ENCODE assay signal across 13 cellular contexts in genomic region chr7:26950854-26951253, GRCh38.
DNase-seq lines count a peak whose midpoint lies in the region; TF ChIP-seq lines count a peak whose summit lies in the region.
"Had no signal": no experiment of that assay in that cellular context is flagged by ENCODE, and none has a peak within 500 bp of the region (broad histone marks: within the 10 kb centered on the region; RNA-seq: fewer than 3 reads in every experiment).

No MANE protein-coding gene starts in this region.

- peak overlapping the region in 2 of 3 experiments; percentile 25 to 44; a peak in 2 of 7 replicates for H3K27ac Mint-ChIP-seq in H9
- peak overlapping the region; percentile 21 for H3K27ac Mint-ChIP-seq in mesothelial cell of epicardium
- no peak overlapping the region for H3K27ac Mint-ChIP-seq in endodermal cell
- H3K27ac Mint-ChIP-seq: CD4-positive, CD25-positive, alpha-beta regulatory T cell had no signal

- TF ChIP-seq CTCF in H9 (conservative IDR thresholded peaks at IDR 0.05) (no peak), mesothelial cell of epicardium (IDR thresholded peaks at IDR 0.05; ENCODE audit: unreplicated experiment) (no peak), endodermal cell (conservative IDR thresholded peaks at IDR 0.05) (no peak)

- no peaks in the 10 kb centered on the region for H3K23me2 ChIP-seq in H9 (ENCODE audit: insufficient read length, low read depth, low read length, poor library complexity, severe bottlenecking)

- H3K14ac ChIP-seq in H9 (ENCODE audit: insufficient read depth, low read length): no peak overlapping the region

- no peak overlapping the region for H2BK20ac ChIP-seq in H9 (ENCODE audit: low read depth, low read length, poor library complexity, severe bottlenecking)

- H3K23ac ChIP-seq in H9 (ENCODE audit: insufficient read length, low read depth, low read length): no peak overlapping the region

- no peaks in the 10 kb centered on the region for H3K79me1 ChIP-seq in H9 (ENCODE audit: insufficient read depth, low read depth, low read length, poor library complexity, severe bottlenecking)

- DNase-seq in H9 (no peak), OCI-M1 (lab: John Stamatoyannopoulos, UW) (peak; percentile 15), mesothelial cell of epicardium (ENCODE audit: low spot score in 2 of 2, unreplicated experiment in 2 of 2) (no peak), endodermal cell (no peak), epidermal melanocyte (ENCODE audit: insufficient read length, low spot score) (no peak), NCI-H2029 (lab: John Stamatoyannopoulos, UW) (no peak)
- no peak for DNase-seq in activated CD8-positive, alpha-beta memory T cell treated with anti-CD3 and anti-CD28 coated beads, Interleukin-2, amount 50 U/mL, for 4 hours
- DNase-seq: CD4-positive, CD25-positive, alpha-beta regulatory T cell; DMS53; GF-D8; GOT3 had no signal

- H3K4me2 ChIP-seq in BLaER1: peak overlapping the region; percentile 59
- no peak overlapping the region for H3K4me2 ChIP-seq in H9 (ENCODE audit: insufficient read depth, insufficient read length, low read length)
- H3K4me2 ChIP-seq: KMS-11 had no signal

- H3K9me3 ChIP-seq in BLaER1: no peaks in the 10 kb centered on the region
- no peaks in the 10 kb centered on the region for H3K9me3 ChIP-seq in H9 (ENCODE audit: control insufficient read depth, low read depth, low read length)
- H3K9me3 ChIP-seq in endodermal cell (ENCODE audit: control insufficient read depth, low read length): no peaks in the 10 kb centered on the region

- no peak overlapping the region for H3T11ph ChIP-seq in H9 (ENCODE audit: low read length)

- no peak overlapping the region for H3K4me3 Mint-ChIP-seq in H9
- H3K4me3 Mint-ChIP-seq in mesothelial cell of epicardium: no peak overlapping the region
- H3K4me3 Mint-ChIP-seq in endodermal cell: no peak overlapping the region
- H3K4me3 Mint-ChIP-seq: CD4-positive, CD25-positive, alpha-beta regulatory T cell had no signal

- H3K4me1 ChIP-seq in BLaER1 (peaks cover 61% of the 10 kb centered on the region), H9 (ENCODE audit: insufficient read depth, low read length) (peaks cover 4% of the 10 kb centered on the region; the same call in 1 of the 2 replicates), endodermal cell (ENCODE audit: control insufficient read depth, insufficient read depth, low read length) (no peaks in the 10 kb centered on the region)

- no peak overlapping the region for H3K18ac ChIP-seq in H9 (ENCODE audit: insufficient read length, low read depth, low read length)

- H3K36me3 Mint-ChIP-seq in H9 (ENCODE audit: insufficient read depth in 1 of 3, low read depth in 3 of 3) (no peaks in the 10 kb centered on the region), mesothelial cell of epicardium (no peaks in the 10 kb centered on the region), endodermal cell (ENCODE audit: low read depth) (no peaks in the 10 kb centered on the region)
- H3K36me3 Mint-ChIP-seq: CD4-positive, CD25-positive, alpha-beta regulatory T cell had no signal

- no peak overlapping the region for H2BK12ac ChIP-seq in H9 (ENCODE audit: insufficient read length, low read depth, low read length)

- no peak overlapping the region for H4K5ac ChIP-seq in H9 (ENCODE audit: insufficient read length, low read depth, low read length)

- H3K4me3 ChIP-seq in BLaER1 (no peak overlapping the region), endodermal cell (ENCODE audit: low read length) (no peak overlapping the region)

- H3K9ac ChIP-seq in BLaER1: no peak overlapping the region
- no peak overlapping the region for H3K9ac ChIP-seq in H9 (ENCODE audit: extremely low read depth, insufficient read length, low read length)
- no peak overlapping the region for H3K9ac ChIP-seq in endodermal cell (ENCODE audit: extremely low read depth, low read length, poor library complexity, severe bottlenecking)
- H3K9ac ChIP-seq: KMS-11 had no signal

- no peaks in the 10 kb centered on the region for H3K79me2 ChIP-seq in H9 (ENCODE audit: insufficient read depth, low read length)

- H3K9me3 Mint-ChIP-seq in H9: no peaks in the 10 kb centered on the region
- H3K9me3 Mint-ChIP-seq in mesothelial cell of epicardium: no peaks in the 10 kb centered on the region
- no peaks in the 10 kb centered on the region for H3K9me3 Mint-ChIP-seq in endodermal cell
- H3K9me3 Mint-ChIP-seq: CD4-positive, CD25-positive, alpha-beta regulatory T cell had no signal

- H3K36me3 ChIP-seq in BLaER1 (no peaks in the 10 kb centered on the region), endodermal cell (ENCODE audit: control insufficient read depth, insufficient read depth, low read length) (no peaks in the 10 kb centered on the region)

- no peaks in the 10 kb centered on the region for H4K20me1 ChIP-seq in BLaER1
- H4K20me1 ChIP-seq in H9 (ENCODE audit: control insufficient read depth, insufficient read depth, insufficient read length): no peaks in the 10 kb centered on the region

- H3K56ac ChIP-seq in H9 (ENCODE audit: insufficient read length, low read depth, low read length): no peak overlapping the region

- no peak overlapping the region for H2BK120ac ChIP-seq in H9 (ENCODE audit: low read depth, low read length, poor library complexity, severe bottlenecking)

- H3K27ac ChIP-seq in BLaER1: no peak overlapping the region
- H3K27ac ChIP-seq in H9 (ENCODE audit: insufficient read length, low read depth, low read length): no peak overlapping the region
- no peak overlapping the region for H3K27ac ChIP-seq in endodermal cell (ENCODE audit: low read depth, low read length)
- H3K27ac ChIP-seq: KMS-11 had no signal

- no peak overlapping the region for H2BK5ac ChIP-seq in H9 (ENCODE audit: insufficient read length, low read length)

- no peak overlapping the region for H4K8ac ChIP-seq in H9 (replicated peaks; ENCODE audit: insufficient read length, low read depth, low read length)

- H2AK5ac ChIP-seq in H9 (ENCODE audit: insufficient read length, low read length): no peak overlapping the region

- H3K4ac ChIP-seq in H9 (ENCODE audit: low read depth, low read length): no peak overlapping the region

- peaks cover 1% of the 10 kb centered on the region for H3K27me3 Mint-ChIP-seq in H9 (ENCODE audit: low read depth)
- no peaks in the 10 kb centered on the region for H3K27me3 Mint-ChIP-seq in mesothelial cell of epicardium (ENCODE audit: low read depth)
- peaks cover 6% of the 10 kb centered on the region for H3K27me3 Mint-ChIP-seq in endodermal cell (ENCODE audit: insufficient read depth)

- no peak overlapping the region for H4K91ac ChIP-seq in H9 (ENCODE audit: insufficient read length, low read depth, low read length)

- H3K27me3 ChIP-seq in BLaER1 (no peaks in the 10 kb centered on the region), H9 (ENCODE audit: insufficient read depth, low read length) (no peaks in the 10 kb centered on the region), endodermal cell (ENCODE audit: control insufficient read depth, insufficient read depth, low read length, poor library complexity, severe bottlenecking) (no peaks in the 10 kb centered on the region)

- H2AFZ ChIP-seq in H9 (ENCODE audit: low read length): no peak overlapping the region

- no peak overlapping the region for H2BK15ac ChIP-seq in H9 (ENCODE audit: low read depth, low read length)

- WGBS in H9 (ENCODE audit: extremely low coverage, insufficient read length, low lambda C conversion rate): no CpG with 5 or more reads among the region's 2 CpGs
- 93% methylated on average over 2 of the region's 2 CpGs; no CpG with 5 or more reads in 1 of the 2 experiments for WGBS in endodermal cell (ENCODE audit: insufficient coverage in 1 of 2, insufficient read length in 1 of 2), 2 experiments

- H3K4me1 Mint-ChIP-seq in H9 (peaks cover 53 to 54% of the 10 kb centered on the region in 2 experiments), mesothelial cell of epicardium (peaks cover 31% of the 10 kb centered on the region), endodermal cell (peaks cover 30% of the 10 kb centered on the region)
- H3K4me1 Mint-ChIP-seq: CD4-positive, CD25-positive, alpha-beta regulatory T cell had no signal
